8 cellular contexts compared by ENCODE assay signal in the genomic region with DNA sequence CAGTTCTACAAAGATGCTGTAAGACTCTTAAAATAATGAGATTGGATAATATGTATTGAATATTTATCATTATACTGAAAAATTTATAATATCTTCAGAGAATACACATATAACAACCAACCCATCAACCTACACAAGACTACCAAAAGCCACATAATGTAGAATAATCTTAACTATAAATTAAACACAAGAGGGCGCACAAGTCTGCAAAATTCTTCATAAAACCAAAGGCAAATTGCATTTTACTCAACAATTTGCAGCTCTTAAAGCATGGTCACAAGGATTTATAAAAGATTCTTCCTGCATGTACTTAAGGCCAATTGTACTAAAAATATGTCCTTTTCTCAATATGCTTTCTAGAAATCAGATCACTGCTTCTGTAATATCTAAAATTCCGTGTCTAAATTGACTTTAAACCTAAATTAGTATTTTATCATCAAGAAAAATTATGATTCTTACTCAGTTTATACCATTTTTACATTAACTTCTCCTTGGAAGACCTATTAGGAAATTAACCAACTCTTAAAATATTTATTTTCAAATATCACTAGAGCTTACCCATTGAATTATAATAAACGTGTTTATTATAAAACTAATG.
DNase-seq lines count a peak whose midpoint lies in the region; ATAC-seq, FAIRE-seq and TF ChIP-seq lines count a peak whose summit lies in the region.

No MANE protein-coding gene starts in this region.

- DNase-seq in AG08395 (ENCODE audit: low spot score) = peak; percentile 48
- DNase-seq in GM13977 (ENCODE audit: low spot score) = peak; percentile 40
- peak; percentile 74 for DNase-seq in NCI-H2227 (lab: John Stamatoyannopoulos, UW; ENCODE audit: unreplicated experiment)
- peak; percentile 27 for DNase-seq in astrocyte (ENCODE audit: low read depth)
- peak; percentile 53 to 63 (median 55) for DNase-seq in immature natural killer cell
- DNase-seq in thyroid gland = no peak

- no peak overlapping the region for H2AFZ ChIP-seq in astrocyte (ENCODE audit: low read depth, low read length)

- H3K27ac Mint-ChIP-seq in astrocyte (ENCODE audit: unreplicated experiment) (no peak overlapping the region), immature natural killer cell (no peak overlapping the region)

- H3K27ac ChIP-seq in astrocyte (ENCODE audit: low read depth, low read length) (no peak overlapping the region), thyroid gland (no peak overlapping the region)

- no peak overlapping the region for H3K4me2 ChIP-seq in astrocyte (ENCODE audit: low read length)

- no peaks in the 10 kb centered on the region for H3K27me3 ChIP-seq in astrocyte (ENCODE audit: insufficient read depth, low read length)
- H3K27me3 ChIP-seq in thyroid gland = no peaks in the 10 kb centered on the region

- no peak overlapping the region for H3K4me3 Mint-ChIP-seq in astrocyte (ENCODE audit: unreplicated experiment)
- H3K4me3 Mint-ChIP-seq in immature natural killer cell = no peak overlapping the region

- ATAC-seq in GM19463 (IDR thresholded peaks at IDR 0.05; ENCODE audit: unreplicated experiment) = no peak
- no peak for ATAC-seq in GM18870 (IDR thresholded peaks at IDR 0.05; ENCODE audit: unreplicated experiment)

- H3K36me3 ChIP-seq in astrocyte (ENCODE audit: insufficient read depth, low read length) (no peaks in the 10 kb centered on the region), thyroid gland (no peaks in the 10 kb centered on the region)

- H3K4me1 ChIP-seq in astrocyte (ENCODE audit: insufficient read depth, low read length) = no peaks in the 10 kb centered on the region
- no peaks in the 10 kb centered on the region for H3K4me1 ChIP-seq in thyroid gland

- intact Hi-C loops in thyroid gland (cut with DNase I) = loop anchor here (5.0 kb wide), 1 partner anchor 232 kb away; no protein-coding TSS in a partner anchor

- H4K20me1 ChIP-seq in astrocyte (ENCODE audit: insufficient read depth, low read length) = no peaks in the 10 kb centered on the region

- TF ChIP-seq POLR2A in thyroid gland (IDR thresholded peaks at IDR 0.05) = no peak

- H3K9me3 Mint-ChIP-seq in astrocyte (ENCODE audit: unreplicated experiment) = no peaks in the 10 kb centered on the region
- no peaks in the 10 kb centered on the region for H3K9me3 Mint-ChIP-seq in immature natural killer cell

- no peak overlapping the region for H3K4me3 ChIP-seq in astrocyte (ENCODE audit: insufficient read depth, low read depth, low read length)
- H3K4me3 ChIP-seq in thyroid gland (replicated peaks in 1 of 3) = no peak overlapping the region

- TF ChIP-seq CTCF in GM13977 (IDR thresholded peaks at IDR 0.05; ENCODE audit: extremely low read depth, insufficient read depth, missing control alignments) (peak; percentile 42), astrocyte (IDR thresholded peaks at IDR 0.05; ENCODE audit: insufficient read depth, low read depth, low read length) (peak; percentile 48), thyroid gland (IDR thresholded peaks at IDR 0.05) (peak in 5 of 6 experiments; percentile 13 to 71 (median 52))

- WGBS in thyroid gland, 2 donors = 53 to 60% methylated on average over 3 of the region's 3 CpGs

- H3K4me1 Mint-ChIP-seq in astrocyte (ENCODE audit: low read depth, unreplicated experiment) (no peaks in the 10 kb centered on the region), immature natural killer cell (no peaks in the 10 kb centered on the region)

- H3K79me2 ChIP-seq in astrocyte (ENCODE audit: insufficient read depth, low read length) = no peaks in the 10 kb centered on the region

- in situ Hi-C loops in GM13977 (cut with MboI; ENCODE audit: low pct_unique_long_range_greater_than_20kb, low sequenced_read_pairs, unreplicated experiment) = loop anchor here (5.0 to 10.0 kb wide), 2 partner anchors 224 to 437 kb away; no protein-coding TSS in a partner anchor

- no peak overlapping the region for H3K9ac ChIP-seq in astrocyte (ENCODE audit: low read length)

- FAIRE-seq in astrocyte (lab: Jason Lieb, UNC) = no peak

- H3K27me3 Mint-ChIP-seq in astrocyte (ENCODE audit: low read depth, unreplicated experiment) = no peaks in the 10 kb centered on the region
- H3K27me3 Mint-ChIP-seq in immature natural killer cell (ENCODE audit: low read depth in 3 of 3) = peaks cover 0 to 6% (median 4%) of the 10 kb centered on the region in 3 donors

- H3K36me3 Mint-ChIP-seq in astrocyte (ENCODE audit: low read depth, unreplicated experiment) = no peaks in the 10 kb centered on the region
- H3K36me3 Mint-ChIP-seq in immature natural killer cell = no peaks in the 10 kb centered on the region

- no peaks in the 10 kb centered on the region for H3K9me3 ChIP-seq in astrocyte (ENCODE audit: insufficient read depth, low read depth, low read length)
- no peaks in the 10 kb centered on the region for H3K9me3 ChIP-seq in thyroid gland

Comparison
In these comparisons a context has a peak if more than half of its experiments do, and no peak if none do; other contexts are left out.
1. DNase-seq: peak in AG08395 (single experiment), GM13977 (single experiment), NCI-H2227 (single experiment), astrocyte (single experiment) and immature natural killer cell (3 of 3); none in thyroid gland (0 of 2).
2. Peak in every context shown above with its lines, with median percentiles within 50 percentile points of each other: CTCF ChIP-seq.